In the genomic region with DNA sequence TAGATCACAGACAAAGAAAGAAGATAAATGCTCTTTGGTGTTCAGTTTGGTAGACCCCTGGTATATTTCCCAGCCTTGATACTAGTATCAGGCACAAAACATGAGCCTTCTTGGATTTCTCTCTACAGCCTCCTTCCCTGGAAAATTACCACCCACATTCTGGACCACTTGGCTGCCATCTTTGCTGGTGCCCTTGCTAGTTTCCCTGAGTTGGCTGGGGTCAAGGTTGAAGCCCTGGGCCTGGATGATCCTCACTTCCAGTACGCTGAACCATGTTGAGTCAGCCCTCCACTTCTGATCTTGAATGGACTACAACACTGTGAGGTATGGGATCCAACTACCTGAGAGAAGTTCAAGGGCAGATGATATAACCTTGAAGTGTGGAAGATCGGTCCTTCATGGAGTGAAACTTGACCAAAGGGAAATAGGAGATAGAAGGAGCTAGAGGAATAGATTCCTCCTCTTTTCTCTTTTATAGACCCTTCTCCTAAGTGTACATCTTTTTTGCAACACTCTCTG, we compare ENCODE assay signal across 34 cellular contexts.
DNase-seq lines count a peak whose midpoint lies in the region; ATAC-seq, FAIRE-seq and TF ChIP-seq lines count a peak whose summit lies in the region.
"Had no signal": no experiment of that assay in that cellular context is flagged by ENCODE, and none has a peak within 500 bp of the region (broad histone marks: within the 10 kb centered on the region; RNA-seq: fewer than 3 reads in every experiment).

No MANE protein-coding gene starts in this region.

- DNase-seq in K562 (ENCODE audit: extremely low read depth in 1 of 4, low spot score in 3 of 4) (peak in 1 of 4 experiments; percentile 14), psoas muscle (no peak), A673 (ENCODE audit: low spot score) (no peak), NCI-H345 treated with DMSO at 0.1 percent for 48 hours (lab: John Stamatoyannopoulos, UW; ENCODE audit: unreplicated experiment) (no peak), NCI-H128 (lab: John Stamatoyannopoulos, UW; ENCODE audit: unreplicated experiment) (no peak)
- DNase-seq: 8988T; ACHN; AML-193; BE2C; C1 segment of cervical spinal cord; Caco-2; Calu3; CD4-positive, alpha-beta memory T cell; CD4-positive, alpha-beta T cell; CD4-positive, CD25-positive, alpha-beta regulatory T cell; CD8-positive, alpha-beta memory T cell; CD8-positive, alpha-beta T cell; COR-L47; DMS 273 treated with DMSO at 0.1 percent for 48 hours; DMS153; DMS53; DMS79; DMS79 treated with DMSO at 0.1 percent for 48 hours; DND-41; EL had no signal

- no peak overlapping the region for H3K4me3 ChIP-seq in BLaER1
- peak overlapping the region in 1 of 10 experiments; percentile 9; a peak in 1 of 20 replicates for H3K4me3 ChIP-seq in BLaER1 treated with 17β-estradiol and CSF1 and Interleukin-3, amounts not matched to agents 10 nM and 100 nM
- H3K4me3 ChIP-seq in K562, result no peak overlapping the region
- H3K4me3 ChIP-seq in psoas muscle, result no peak overlapping the region
- H3K4me3 ChIP-seq in A673 (ENCODE audit: low read depth, low read length, poor library complexity, severe bottlenecking), result no peak overlapping the region
- H3K4me3 ChIP-seq: A549 had no signal

- in situ Hi-C loops in K562 (cut with MboI), result no loop called here

- peak; percentile 60 for ATAC-seq in K562
- ATAC-seq in psoas muscle, result no peak
- ATAC-seq: A549; CD8-positive, alpha-beta T cell had no signal

- H3K4me2 ChIP-seq in BLaER1 (peak overlapping the region; percentile 26), K562 (ENCODE audit: insufficient read depth, low read length) (no peak overlapping the region)
- H3K4me2 ChIP-seq in BLaER1 treated with 17β-estradiol and CSF1 and Interleukin-3, amounts not matched to agents 10 nM and 100 nM, result peak overlapping the region; percentile 30 to 88 (median 66); a peak in 18 of 22 replicates
- H3K4me2 ChIP-seq: A549 had no signal

- peaks cover 5% of the 10 kb centered on the region for H3K9me1 ChIP-seq in K562 (ENCODE audit: control insufficient read depth, insufficient read depth, low read length)

- H3K36me3 ChIP-seq in BLaER1 (no peaks in the 10 kb centered on the region), K562 (ENCODE audit: control insufficient read depth, insufficient read depth, low read length) (peaks cover 69% of the 10 kb centered on the region), psoas muscle (ENCODE audit: insufficient read depth in 1 of 2, low read depth in 1 of 2) (no peaks in the 10 kb centered on the region), A673 (ENCODE audit: insufficient read depth, low read length, poor library complexity, severe bottlenecking) (no peaks in the 10 kb centered on the region)
- H3K36me3 ChIP-seq in BLaER1 treated with 17β-estradiol and CSF1 and Interleukin-3, amounts not matched to agents 10 nM and 100 nM, result peaks cover 0 to 7% (median 0%) of the 10 kb centered on the region in 11 experiments; a peak in 1 of 22 replicates
- H3K36me3 ChIP-seq: BE2C had no signal

- TF ChIP-seq POLR2A in K562 (conservative IDR thresholded peaks at IDR 0.05), result no peak

- peak; percentile 52 for FAIRE-seq in K562 (lab: Jason Lieb, UNC)
- FAIRE-seq: A204.1, A549, D721Med, G401.6 had no signal

- H4K20me1 ChIP-seq in BLaER1, result no peaks in the 10 kb centered on the region
- no peaks in the 10 kb centered on the region for H4K20me1 ChIP-seq in BLaER1 treated with 17β-estradiol and CSF1 and Interleukin-3, amounts not matched to agents 10 nM and 100 nM
- H4K20me1 ChIP-seq in K562 (replicated peaks; ENCODE audit: control insufficient read depth, insufficient read depth, low read length), result peaks cover 22% of the 10 kb centered on the region; the same call in 1 of the 2 replicates

- peak overlapping the region; percentile 41; the same call in 1 of the 2 replicates for H3K27ac ChIP-seq in BLaER1
- H3K27ac ChIP-seq in BLaER1 treated with 17β-estradiol and CSF1 and Interleukin-3, amounts not matched to agents 10 nM and 100 nM, result peak overlapping the region; percentile 56 to 93 (median 83); a peak in 19 of 22 replicates
- peak overlapping the region; percentile 53; the same call in 2 of the 3 replicates for H3K27ac ChIP-seq in K562 (ENCODE audit: extremely low read depth, low read depth, low read length)
- H3K27ac ChIP-seq in temporal lobe (ENCODE audit: low read depth, low read length), result peak overlapping the region; percentile 1
- H3K27ac ChIP-seq in psoas muscle, result no peak overlapping the region
- H3K27ac ChIP-seq in A673 (ENCODE audit: low read depth, low read length, poor library complexity, severe bottlenecking), result no peak overlapping the region
- H3K27ac ChIP-seq: 22Rv1, A549, C4-2B had no signal

- peaks cover 100% of the 10 kb centered on the region for H3K79me2 ChIP-seq in K562 (ENCODE audit: control insufficient read depth, insufficient read depth, low read length)

- H2AFZ ChIP-seq in K562 (ENCODE audit: low read depth, low read length), result no peak overlapping the region

- TF ChIP-seq CTCF in K562 (IDR thresholded peaks at IDR 0.05 in 2 of 3, conservative IDR thresholded peaks at IDR 0.05 in 1 of 3; ENCODE audit: insufficient read depth in 2 of 3, low read depth in 1 of 3, low read length in 3 of 3) (no peak), psoas muscle (IDR thresholded peaks at IDR 0.05) (no peak), A673 (conservative IDR thresholded peaks at IDR 0.05; ENCODE audit: low read depth, low read length) (no peak)

- POLR2A ChIA-PET in K562 (lab: Yijun Ruan, JAX) (interaction anchor here (1.1 to 2.1 kb wide), 2 partner anchors 9 to 20 kb away, joined by 5 to 13 read pairs; no protein-coding TSS in a partner anchor), A673 (lab: Charles Lee; ENCODE audit: low non-redundant PET) (no interaction called here)

- no peaks in the 10 kb centered on the region for H3K27me3 ChIP-seq in BLaER1
- no peaks in the 10 kb centered on the region for H3K27me3 ChIP-seq in BLaER1 treated with 17β-estradiol and CSF1 and Interleukin-3, amounts not matched to agents 10 nM and 100 nM
- no peaks in the 10 kb centered on the region for H3K27me3 ChIP-seq in K562 (ENCODE audit: control insufficient read depth in 2 of 2, insufficient read depth in 2 of 2, low read length in 2 of 2)
- peaks cover 0 to 2% (median 0%) of the 10 kb centered on the region in 3 donors for H3K27me3 ChIP-seq in psoas muscle (ENCODE audit: insufficient read depth in 3 of 3, low read length in 2 of 3)
- no peaks in the 10 kb centered on the region for H3K27me3 ChIP-seq in A673 (replicated peaks; ENCODE audit: insufficient read depth, low read depth, low read length, poor library complexity)
- H3K27me3 ChIP-seq: BE2C had no signal

- WGBS in K562 (ENCODE audit: insufficient coverage, low coverage, missing lambda C conversion rate), result 58% methylated on average over 2 of the region's 2 CpGs
- WGBS in psoas muscle, 3 donors, result 82 to 87% (median 86%) methylated on average over 2 of the region's 2 CpGs

- intact Hi-C loops in K562 (cut with micrococcal nuclease), result no loop called here
- intact Hi-C loops in psoas muscle (cut with DNase I), result no loop called here
- intact Hi-C loops in A673 (cut with micrococcal nuclease; ENCODE audit: unreplicated experiment), result no loop called here

- no peak for TF ChIP-seq RAD21 in K562 (CRISPR knock-in tag; conservative IDR thresholded peaks at IDR 0.05 in 1 of 2, IDR thresholded peaks at IDR 0.05 in 1 of 2)

- no peak for TF ChIP-seq EP300 in K562 (IDR thresholded peaks at IDR 0.05; ENCODE audit: low read length)

- peaks cover 16% of the 10 kb centered on the region for H3K4me1 ChIP-seq in BLaER1
- peaks cover 16 to 58% (median 27%) of the 10 kb centered on the region in 10 experiments; a peak in 19 of 20 replicates for H3K4me1 ChIP-seq in BLaER1 treated with 17β-estradiol and CSF1 and Interleukin-3, amounts not matched to agents 10 nM and 100 nM
- peaks cover 6 to 24% of the 10 kb centered on the region in 2 experiments; a peak in 4 of 5 replicates for H3K4me1 ChIP-seq in K562 (replicated peaks in 1 of 2; ENCODE audit: control insufficient read depth in 2 of 2, insufficient read depth in 2 of 2, low read length in 2 of 2)
- H3K4me1 ChIP-seq in psoas muscle, result no peaks in the 10 kb centered on the region
- H3K4me1 ChIP-seq in A673 (ENCODE audit: insufficient read depth, low read length, poor library complexity, severe bottlenecking), result no peaks in the 10 kb centered on the region
- H3K4me1 ChIP-seq: A549, BE2C, Caco-2 had no signal

- H3K9me3 ChIP-seq in BLaER1, result no peaks in the 10 kb centered on the region
- peaks cover 0 to 20% (median 8%) of the 10 kb centered on the region in 11 experiments; a peak in 11 of 22 replicates for H3K9me3 ChIP-seq in BLaER1 treated with 17β-estradiol and CSF1 and Interleukin-3, amounts not matched to agents 10 nM and 100 nM (replicated peaks in 1 of 11)
- no peaks in the 10 kb centered on the region for H3K9me3 ChIP-seq in K562 (replicated peaks; ENCODE audit: control insufficient read depth, insufficient read depth, low read depth, low read length)
- no peaks in the 10 kb centered on the region for H3K9me3 ChIP-seq in psoas muscle
- H3K9me3 ChIP-seq in A673 (ENCODE audit: low read depth, low read length, poor library complexity, severe bottlenecking), result no peaks in the 10 kb centered on the region
- H3K9me3 ChIP-seq: A549, BE2C, Caco-2 had no signal

- no peak overlapping the region for H3K9ac ChIP-seq in BLaER1
- H3K9ac ChIP-seq in BLaER1 treated with 17β-estradiol and CSF1 and Interleukin-3, amounts not matched to agents 10 nM and 100 nM, result peak overlapping the region in 5 of 11 experiments; percentile 8 to 82 (median 29); a peak in 7 of 22 replicates
- H3K9ac ChIP-seq in K562 (ENCODE audit: insufficient read depth in 1 of 2, low read depth in 2 of 2, low read length in 2 of 2), result peak overlapping the region in 1 of 2 experiments; percentile 32; a peak in 1 of 4 replicates

- CTCF ChIA-PET in K562 (lab: Yijun Ruan, JAX; ENCODE audit: low intra/inter-chr PET ratio) (no interaction called here), A673 (lab: Charles Lee) (no interaction called here)

- BruUV-seq in K562 (replicated peaks; lab: Mats Ljungman, UMichigan) (no TSS peak), A673 (replicated peaks; lab: Mats Ljungman, UMichigan) (no TSS peak)

TF ChIP-seq in K562, 482 proteins besides CTCF, POLR2A, EP300 and RAD21 (continues in another document):
- no peak for TF ChIP-seq ELF1 (tag; IDR thresholded peaks at IDR 0.05)
- no peak for TF ChIP-seq RBM15 (IDR thresholded peaks at IDR 0.05; ENCODE audit: insufficient read depth, low read length)
- TF ChIP-seq ZNF232 (CRISPR knock-in tag; IDR thresholded peaks at IDR 0.05), result no peak
- TF ChIP-seq, protein P1, sequence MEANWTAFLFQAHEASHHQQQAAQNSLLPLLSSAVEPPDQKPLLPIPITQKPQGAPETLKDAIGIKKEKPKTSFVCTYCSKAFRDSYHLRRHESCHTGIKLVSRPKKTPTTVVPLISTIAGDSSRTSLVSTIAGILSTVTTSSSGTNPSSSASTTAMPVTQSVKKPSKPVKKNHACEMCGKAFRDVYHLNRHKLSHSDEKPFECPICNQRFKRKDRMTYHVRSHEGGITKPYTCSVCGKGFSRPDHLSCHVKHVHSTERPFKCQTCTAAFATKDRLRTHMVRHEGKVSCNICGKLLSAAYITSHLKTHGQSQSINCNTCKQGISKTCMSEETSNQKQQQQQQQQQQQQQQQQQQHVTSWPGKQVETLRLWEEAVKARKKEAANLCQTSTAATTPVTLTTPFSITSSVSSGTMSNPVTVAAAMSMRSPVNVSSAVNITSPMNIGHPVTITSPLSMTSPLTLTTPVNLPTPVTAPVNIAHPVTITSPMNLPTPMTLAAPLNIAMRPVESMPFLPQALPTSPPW (CRISPR knock-in tag; IDR thresholded peaks at IDR 0.05), result no peak
- TF ChIP-seq ZNF778 (CRISPR knock-in tag; IDR thresholded peaks at IDR 0.05), result no peak

Comparison
In these comparisons a context has a peak if more than half of its experiments do, and no peak if none do; other contexts are left out.
1. H3K27ac ChIP-seq: peak in BLaER1 (single experiment), BLaER1 treated with 17β-estradiol and CSF1 and Interleukin-3, amounts not matched to agents 10 nM and 100 nM (11 of 11), K562 (single experiment) and temporal lobe (single experiment); none in psoas muscle (single experiment) and A673 (single experiment).